Comparison of ENCODE assay signal across 1 cellular context in the genomic region with DNA sequence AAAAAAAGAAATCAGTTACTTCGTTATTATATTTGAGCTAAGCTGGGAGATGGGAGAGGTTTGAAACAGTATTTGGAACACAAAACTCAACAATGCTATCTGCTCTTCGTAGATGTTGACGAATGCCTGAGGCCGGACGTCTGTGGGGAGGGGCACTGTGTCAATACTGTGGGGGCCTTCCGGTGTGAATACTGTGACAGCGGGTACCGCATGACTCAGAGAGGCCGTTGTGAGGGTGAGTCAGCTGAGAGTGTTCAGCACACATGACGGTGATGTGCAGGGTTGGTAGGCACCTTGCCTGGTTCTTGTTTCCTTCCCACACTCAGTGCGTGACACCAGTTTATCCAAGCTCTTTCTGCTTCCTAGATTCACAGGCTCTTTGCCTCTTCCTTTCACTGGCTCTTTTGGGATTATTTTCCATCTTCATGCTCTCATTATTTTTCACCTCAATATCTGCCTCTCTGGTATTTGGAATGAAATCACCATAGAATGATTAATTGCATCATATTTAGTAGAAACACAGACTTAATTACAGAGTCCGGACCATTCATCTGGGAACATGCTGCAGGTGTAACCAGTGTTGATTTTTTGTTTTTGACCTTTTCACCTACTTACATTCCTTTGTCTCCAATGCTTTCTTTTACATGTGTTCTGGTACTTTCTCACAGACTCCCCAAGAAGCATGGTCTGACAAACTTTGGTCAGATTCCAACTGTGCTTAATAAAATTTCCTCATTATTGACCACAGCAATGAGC.
TF ChIP-seq lines count a peak whose summit lies in the region.

No MANE protein-coding gene starts in this region.

TF ChIP-seq in K562, 482 proteins besides CTCF, POLR2A, EP300 and RAD21 (continued from another document and continues in another):
- TF ChIP-seq HOMEZ (CRISPR knock-in tag; IDR thresholded peaks at IDR 0.05) (no peak), DMBX1 (CRISPR knock-in tag; IDR thresholded peaks at IDR 0.05; ENCODE audit: borderline replicate concordance) (peak; percentile 20; the same call in 1 of the 2 replicates), TOE1 (IDR thresholded peaks at IDR 0.05; ENCODE audit: borderline replicate concordance) (peak; percentile 49; the same call in 1 of the 2 replicates), TOE1 (CRISPR knock-in tag; IDR thresholded peaks at IDR 0.05; ENCODE audit: borderline replicate concordance, low read depth) (no peak), PCBP2 (IDR thresholded peaks at IDR 0.05; ENCODE audit: low read depth, low read length, poor library complexity, severe bottlenecking) (no peak), ZNF282 (CRISPR knock-in tag; IDR thresholded peaks at IDR 0.05) (no peak), ZFP36 (IDR thresholded peaks at IDR 0.05; ENCODE audit: low read depth, low read length, partially characterized antibody) (peak; percentile 34), OTX1 (CRISPR knock-in tag; IDR thresholded peaks at IDR 0.05) (no peak), KAT2B (IDR thresholded peaks at IDR 0.05; ENCODE audit: low read depth, low read length) (no peak), GABPA (tag; conservative IDR thresholded peaks at IDR 0.05; ENCODE audit: low read depth) (peak; percentile 43), ZNF696 (CRISPR knock-in tag; conservative IDR thresholded peaks at IDR 0.05) (no peak), ZNF551 (CRISPR knock-in tag; IDR thresholded peaks at IDR 0.05) (no peak), POLR3A (IDR thresholded peaks at IDR 0.05; ENCODE audit: borderline replicate concordance, extremely low read depth, insufficient read depth, insufficient read length) (no peak), VEZF1 (CRISPR knock-in tag; IDR thresholded peaks at IDR 0.05) (peak; percentile 48), GABPB1 (CRISPR knock-in tag; IDR thresholded peaks at IDR 0.05) (peak; percentile 67; the same call in 1 of the 2 replicates), FOXK2 (conservative IDR thresholded peaks at IDR 0.05 in 1 of 2, IDR thresholded peaks at IDR 0.05 in 1 of 2; ENCODE audit: low read depth in 2 of 2) (peak; percentile 45 to 56; a peak in 1 of 4 replicates), MYNN (IDR thresholded peaks at IDR 0.05) (peak; percentile 35; the same call in 1 of the 2 replicates), MYNN (CRISPR knock-in tag; IDR thresholded peaks at IDR 0.05) (no peak), CREM (IDR thresholded peaks at IDR 0.05; ENCODE audit: low read depth) (peak; percentile 59; the same call in 1 of the 2 replicates), DPF2 (IDR thresholded peaks at IDR 0.05) (peak; percentile 78), ZNF311 (CRISPR knock-in tag; IDR thresholded peaks at IDR 0.05) (0 out of 2 replicates have a peak, but pooled peaks have one; percentile 10), FIP1L1 (IDR thresholded peaks at IDR 0.05; ENCODE audit: low read depth, low read length, poor library complexity, severe bottlenecking) (no peak), HLTF (IDR thresholded peaks at IDR 0.05) (no peak), ZNF589 (CRISPR knock-in tag; IDR thresholded peaks at IDR 0.05; ENCODE audit: low read depth) (peak; percentile 63), MEF2D (tag; conservative IDR thresholded peaks at IDR 0.05; ENCODE audit: low read depth) (peak; percentile 22; the same call in 1 of the 2 replicates), RNF2 (IDR thresholded peaks at IDR 0.05) (peak; percentile 26; the same call in 1 of the 2 replicates), NR2C1 (IDR thresholded peaks at IDR 0.05) (no peak), NR2C1 (tag; IDR thresholded peaks at IDR 0.05) (peak; percentile 25; the same call in 1 of the 2 replicates), SMARCE1 (IDR thresholded peaks at IDR 0.05) (peak; percentile 80)
- TF ChIP-seq, protein P1, sequence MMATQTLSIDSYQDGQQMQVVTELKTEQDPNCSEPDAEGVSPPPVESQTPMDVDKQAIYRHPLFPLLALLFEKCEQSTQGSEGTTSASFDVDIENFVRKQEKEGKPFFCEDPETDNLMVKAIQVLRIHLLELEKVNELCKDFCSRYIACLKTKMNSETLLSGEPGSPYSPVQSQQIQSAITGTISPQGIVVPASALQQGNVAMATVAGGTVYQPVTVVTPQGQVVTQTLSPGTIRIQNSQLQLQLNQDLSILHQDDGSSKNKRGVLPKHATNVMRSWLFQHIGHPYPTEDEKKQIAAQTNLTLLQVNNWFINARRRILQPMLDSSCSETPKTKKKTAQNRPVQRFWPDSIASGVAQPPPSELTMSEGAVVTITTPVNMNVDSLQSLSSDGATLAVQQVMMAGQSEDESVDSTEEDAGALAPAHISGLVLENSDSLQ (IDR thresholded peaks at IDR 0.05), result 0 out of 2 replicates have a peak, but pooled peaks have one; percentile 20
- TF ChIP-seq, protein P2, sequence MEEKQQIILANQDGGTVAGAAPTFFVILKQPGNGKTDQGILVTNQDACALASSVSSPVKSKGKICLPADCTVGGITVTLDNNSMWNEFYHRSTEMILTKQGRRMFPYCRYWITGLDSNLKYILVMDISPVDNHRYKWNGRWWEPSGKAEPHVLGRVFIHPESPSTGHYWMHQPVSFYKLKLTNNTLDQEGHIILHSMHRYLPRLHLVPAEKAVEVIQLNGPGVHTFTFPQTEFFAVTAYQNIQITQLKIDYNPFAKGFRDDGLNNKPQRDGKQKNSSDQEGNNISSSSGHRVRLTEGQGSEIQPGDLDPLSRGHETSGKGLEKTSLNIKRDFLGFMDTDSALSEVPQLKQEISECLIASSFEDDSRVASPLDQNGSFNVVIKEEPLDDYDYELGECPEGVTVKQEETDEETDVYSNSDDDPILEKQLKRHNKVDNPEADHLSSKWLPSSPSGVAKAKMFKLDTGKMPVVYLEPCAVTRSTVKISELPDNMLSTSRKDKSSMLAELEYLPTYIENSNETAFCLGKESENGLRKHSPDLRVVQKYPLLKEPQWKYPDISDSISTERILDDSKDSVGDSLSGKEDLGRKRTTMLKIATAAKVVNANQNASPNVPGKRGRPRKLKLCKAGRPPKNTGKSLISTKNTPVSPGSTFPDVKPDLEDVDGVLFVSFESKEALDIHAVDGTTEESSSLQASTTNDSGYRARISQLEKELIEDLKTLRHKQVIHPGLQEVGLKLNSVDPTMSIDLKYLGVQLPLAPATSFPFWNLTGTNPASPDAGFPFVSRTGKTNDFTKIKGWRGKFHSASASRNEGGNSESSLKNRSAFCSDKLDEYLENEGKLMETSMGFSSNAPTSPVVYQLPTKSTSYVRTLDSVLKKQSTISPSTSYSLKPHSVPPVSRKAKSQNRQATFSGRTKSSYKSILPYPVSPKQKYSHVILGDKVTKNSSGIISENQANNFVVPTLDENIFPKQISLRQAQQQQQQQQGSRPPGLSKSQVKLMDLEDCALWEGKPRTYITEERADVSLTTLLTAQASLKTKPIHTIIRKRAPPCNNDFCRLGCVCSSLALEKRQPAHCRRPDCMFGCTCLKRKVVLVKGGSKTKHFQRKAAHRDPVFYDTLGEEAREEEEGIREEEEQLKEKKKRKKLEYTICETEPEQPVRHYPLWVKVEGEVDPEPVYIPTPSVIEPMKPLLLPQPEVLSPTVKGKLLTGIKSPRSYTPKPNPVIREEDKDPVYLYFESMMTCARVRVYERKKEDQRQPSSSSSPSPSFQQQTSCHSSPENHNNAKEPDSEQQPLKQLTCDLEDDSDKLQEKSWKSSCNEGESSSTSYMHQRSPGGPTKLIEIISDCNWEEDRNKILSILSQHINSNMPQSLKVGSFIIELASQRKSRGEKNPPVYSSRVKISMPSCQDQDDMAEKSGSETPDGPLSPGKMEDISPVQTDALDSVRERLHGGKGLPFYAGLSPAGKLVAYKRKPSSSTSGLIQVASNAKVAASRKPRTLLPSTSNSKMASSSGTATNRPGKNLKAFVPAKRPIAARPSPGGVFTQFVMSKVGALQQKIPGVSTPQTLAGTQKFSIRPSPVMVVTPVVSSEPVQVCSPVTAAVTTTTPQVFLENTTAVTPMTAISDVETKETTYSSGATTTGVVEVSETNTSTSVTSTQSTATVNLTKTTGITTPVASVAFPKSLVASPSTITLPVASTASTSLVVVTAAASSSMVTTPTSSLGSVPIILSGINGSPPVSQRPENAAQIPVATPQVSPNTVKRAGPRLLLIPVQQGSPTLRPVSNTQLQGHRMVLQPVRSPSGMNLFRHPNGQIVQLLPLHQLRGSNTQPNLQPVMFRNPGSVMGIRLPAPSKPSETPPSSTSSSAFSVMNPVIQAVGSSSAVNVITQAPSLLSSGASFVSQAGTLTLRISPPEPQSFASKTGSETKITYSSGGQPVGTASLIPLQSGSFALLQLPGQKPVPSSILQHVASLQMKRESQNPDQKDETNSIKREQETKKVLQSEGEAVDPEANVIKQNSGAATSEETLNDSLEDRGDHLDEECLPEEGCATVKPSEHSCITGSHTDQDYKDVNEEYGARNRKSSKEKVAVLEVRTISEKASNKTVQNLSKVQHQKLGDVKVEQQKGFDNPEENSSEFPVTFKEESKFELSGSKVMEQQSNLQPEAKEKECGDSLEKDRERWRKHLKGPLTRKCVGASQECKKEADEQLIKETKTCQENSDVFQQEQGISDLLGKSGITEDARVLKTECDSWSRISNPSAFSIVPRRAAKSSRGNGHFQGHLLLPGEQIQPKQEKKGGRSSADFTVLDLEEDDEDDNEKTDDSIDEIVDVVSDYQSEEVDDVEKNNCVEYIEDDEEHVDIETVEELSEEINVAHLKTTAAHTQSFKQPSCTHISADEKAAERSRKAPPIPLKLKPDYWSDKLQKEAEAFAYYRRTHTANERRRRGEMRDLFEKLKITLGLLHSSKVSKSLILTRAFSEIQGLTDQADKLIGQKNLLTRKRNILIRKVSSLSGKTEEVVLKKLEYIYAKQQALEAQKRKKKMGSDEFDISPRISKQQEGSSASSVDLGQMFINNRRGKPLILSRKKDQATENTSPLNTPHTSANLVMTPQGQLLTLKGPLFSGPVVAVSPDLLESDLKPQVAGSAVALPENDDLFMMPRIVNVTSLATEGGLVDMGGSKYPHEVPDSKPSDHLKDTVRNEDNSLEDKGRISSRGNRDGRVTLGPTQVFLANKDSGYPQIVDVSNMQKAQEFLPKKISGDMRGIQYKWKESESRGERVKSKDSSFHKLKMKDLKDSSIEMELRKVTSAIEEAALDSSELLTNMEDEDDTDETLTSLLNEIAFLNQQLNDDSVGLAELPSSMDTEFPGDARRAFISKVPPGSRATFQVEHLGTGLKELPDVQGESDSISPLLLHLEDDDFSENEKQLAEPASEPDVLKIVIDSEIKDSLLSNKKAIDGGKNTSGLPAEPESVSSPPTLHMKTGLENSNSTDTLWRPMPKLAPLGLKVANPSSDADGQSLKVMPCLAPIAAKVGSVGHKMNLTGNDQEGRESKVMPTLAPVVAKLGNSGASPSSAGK (IDR thresholded peaks at IDR 0.05), result 0 out of 2 replicates have a peak, but pooled peaks have one; percentile 9
- TF ChIP-seq, protein P3, sequence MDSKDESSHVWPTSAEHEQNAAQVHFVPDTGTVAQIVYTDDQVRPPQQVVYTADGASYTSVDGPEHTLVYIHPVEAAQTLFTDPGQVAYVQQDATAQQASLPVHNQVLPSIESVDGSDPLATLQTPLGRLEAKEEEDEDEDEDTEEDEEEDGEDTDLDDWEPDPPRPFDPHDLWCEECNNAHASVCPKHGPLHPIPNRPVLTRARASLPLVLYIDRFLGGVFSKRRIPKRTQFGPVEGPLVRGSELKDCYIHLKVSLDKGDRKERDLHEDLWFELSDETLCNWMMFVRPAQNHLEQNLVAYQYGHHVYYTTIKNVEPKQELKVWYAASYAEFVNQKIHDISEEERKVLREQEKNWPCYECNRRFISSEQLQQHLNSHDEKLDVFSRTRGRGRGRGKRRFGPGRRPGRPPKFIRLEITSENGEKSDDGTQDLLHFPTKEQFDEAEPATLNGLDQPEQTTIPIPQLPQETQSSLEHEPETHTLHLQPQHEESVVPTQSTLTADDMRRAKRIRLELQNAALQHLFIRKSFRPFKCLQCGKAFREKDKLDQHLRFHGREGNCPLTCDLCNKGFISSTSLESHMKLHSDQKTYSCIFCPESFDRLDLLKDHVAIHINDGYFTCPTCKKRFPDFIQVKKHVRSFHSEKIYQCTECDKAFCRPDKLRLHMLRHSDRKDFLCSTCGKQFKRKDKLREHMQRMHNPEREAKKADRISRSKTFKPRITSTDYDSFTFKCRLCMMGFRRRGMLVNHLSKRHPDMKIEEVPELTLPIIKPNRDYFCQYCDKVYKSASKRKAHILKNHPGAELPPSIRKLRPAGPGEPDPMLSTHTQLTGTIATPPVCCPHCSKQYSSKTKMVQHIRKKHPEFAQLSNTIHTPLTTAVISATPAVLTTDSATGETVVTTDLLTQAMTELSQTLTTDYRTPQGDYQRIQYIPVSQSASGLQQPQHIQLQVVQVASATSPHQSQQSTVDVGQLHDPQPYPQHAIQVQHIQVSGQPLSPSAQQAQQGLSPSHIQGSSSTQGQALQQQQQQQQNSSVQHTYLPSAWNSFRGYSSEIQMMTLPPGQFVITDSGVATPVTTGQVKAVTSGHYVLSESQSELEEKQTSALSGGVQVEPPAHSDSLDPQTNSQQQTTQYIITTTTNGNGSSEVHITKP (IDR thresholded peaks at IDR 0.05; ENCODE audit: partially characterized antibody), result no peak
- TF ChIP-seq, protein P4, sequence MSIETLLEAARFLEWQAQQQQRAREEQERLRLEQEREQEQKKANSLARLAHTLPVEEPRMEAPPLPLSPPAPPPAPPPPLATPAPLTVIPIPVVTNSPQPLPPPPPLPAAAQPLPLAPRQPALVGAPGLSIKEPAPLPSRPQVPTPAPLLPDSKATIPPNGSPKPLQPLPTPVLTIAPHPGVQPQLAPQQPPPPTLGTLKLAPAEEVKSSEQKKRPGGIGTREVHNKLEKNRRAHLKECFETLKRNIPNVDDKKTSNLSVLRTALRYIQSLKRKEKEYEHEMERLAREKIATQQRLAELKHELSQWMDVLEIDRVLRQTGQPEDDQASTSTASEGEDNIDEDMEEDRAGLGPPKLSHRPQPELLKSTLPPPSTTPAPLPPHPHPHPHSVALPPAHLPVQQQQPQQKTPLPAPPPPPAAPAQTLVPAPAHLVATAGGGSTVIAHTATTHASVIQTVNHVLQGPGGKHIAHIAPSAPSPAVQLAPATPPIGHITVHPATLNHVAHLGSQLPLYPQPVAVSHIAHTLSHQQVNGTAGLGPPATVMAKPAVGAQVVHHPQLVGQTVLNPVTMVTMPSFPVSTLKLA (conservative IDR thresholded peaks at IDR 0.05), result peak in 1 of 2 experiments; percentile 34; a peak in 1 of 4 replicates
